ENCODE assay signal across 8 cellular contexts in the genomic region with DNA sequence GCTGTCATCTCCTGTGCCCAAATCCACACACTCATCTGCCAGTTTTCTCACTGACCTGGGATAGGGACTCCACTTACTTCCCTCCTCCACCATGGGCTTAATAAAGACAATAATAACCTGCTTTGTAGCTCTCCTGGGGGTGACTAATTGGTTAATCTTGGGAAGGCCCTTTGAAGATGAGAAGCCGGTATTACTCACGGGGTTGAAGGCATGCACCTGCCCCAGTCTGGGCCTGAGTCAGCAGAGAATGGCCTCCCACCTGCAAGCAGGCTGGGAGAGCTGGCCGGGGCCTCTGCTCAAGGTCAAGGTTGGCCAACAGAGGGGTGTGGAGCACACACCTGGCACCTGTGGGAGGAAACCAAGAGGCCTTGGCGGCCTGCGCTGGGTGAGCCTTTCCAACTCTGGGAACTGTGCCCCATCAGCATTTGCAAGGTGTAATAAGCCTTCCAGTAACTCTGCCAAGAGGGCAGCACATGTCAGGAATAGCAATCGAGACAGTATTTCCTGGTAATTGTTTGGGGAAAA. TPM values are rescaled to one million over a fixed set of nuclear protein-coding genes. Genes with fewer than 3 reads are reported as not detected.
DNase-seq lines count a peak whose midpoint lies in the region; ATAC-seq, FAIRE-seq and TF ChIP-seq lines count a peak whose summit lies in the region.

No MANE protein-coding gene starts in this region.

- CTCF ChIA-PET in HepG2 (lab: Yijun Ruan, JAX; ENCODE audit: low intra/inter-chr PET ratio, low total read pairs) = no interaction called here

- no peaks in the 10 kb centered on the region for H3K27me3 ChIP-seq in RWPE2 (ENCODE audit: insufficient read depth, poor library complexity, severe bottlenecking)
- no peaks in the 10 kb centered on the region; a peak in 1 of 5 replicates for H3K27me3 ChIP-seq in HepG2 (ENCODE audit: control insufficient read depth in 1 of 2, insufficient read depth in 2 of 2, low read length in 2 of 2)
- no peaks in the 10 kb centered on the region for H3K27me3 ChIP-seq in vagina
- H3K27me3 ChIP-seq in brain microvascular endothelial cell (replicated peaks) = no peaks in the 10 kb centered on the region

- intact Hi-C loops in HepG2 (cut with micrococcal nuclease; ENCODE audit: unreplicated experiment) = no loop called here
- intact Hi-C loops in vagina (cut with DNase I) = no loop called here

- no peak for FAIRE-seq in HepG2 (lab: Jason Lieb, UNC)

- POLR2A ChIA-PET in HepG2 (lab: Yijun Ruan, JAX) = interaction anchor here (0.7 to 7.8 kb wide), 15 partner anchors 10 to 480 kb away, joined by 3 to 117 read pairs (median 5); a partner anchor contains a TSS

- no peak for TF ChIP-seq CTCF in RWPE2 (IDR thresholded peaks at IDR 0.05; ENCODE audit: poor library complexity, severe bottlenecking)
- peak; percentile 17; the same call in 1 of the 2 replicates for TF ChIP-seq CTCF in HepG2 (CRISPR knock-in tag; IDR thresholded peaks at IDR 0.05)
- TF ChIP-seq CTCF in vagina (IDR thresholded peaks at IDR 0.05) = no peak
- TF ChIP-seq CTCF in brain microvascular endothelial cell (IDR thresholded peaks at IDR 0.05; ENCODE audit: low read depth, low read length, missing control alignments) = no peak

- peak; percentile 8 for DNase-seq in stimulated activated naive CD4-positive, alpha-beta T cell treated with Interleukin-2 at 50 U/mL for 16 hours (lab: John Stamatoyannopoulos, UW)
- DNase-seq in stimulated activated naive CD4-positive, alpha-beta T cell (lab: John Stamatoyannopoulos, UW) = no peak
- DNase-seq in RWPE2 (ENCODE audit: low spot score) = peak; percentile 93
- DNase-seq in HepG2 (ENCODE audit: low spot score) = peak; percentile 71
- no peak for DNase-seq in vagina (ENCODE audit: extremely low spot score in 2 of 2)
- no peak for DNase-seq in brain microvascular endothelial cell
- no peak for DNase-seq in EL

- H3K9me3 ChIP-seq in RWPE2 (ENCODE audit: severe bottlenecking) (no peaks in the 10 kb centered on the region), HepG2 (ENCODE audit: low read length) (no peaks in the 10 kb centered on the region), vagina (no peaks in the 10 kb centered on the region)

- H3K9ac ChIP-seq in HepG2 (ENCODE audit: insufficient read depth, low read depth, low read length) = peak overlapping the region; percentile 47

- H3K4me3 ChIP-seq in RWPE2 (ENCODE audit: severe bottlenecking) (no peak overlapping the region), HepG2 (replicated peaks in 1 of 3; ENCODE audit: insufficient read depth in 1 of 3, low read depth in 2 of 3, low read length in 3 of 3) (no peak overlapping the region), vagina (no peak overlapping the region), brain microvascular endothelial cell (ENCODE audit: low read depth, low read length) (no peak overlapping the region)

- H3K4me2 ChIP-seq in HepG2 (ENCODE audit: low read depth, low read length) = peak overlapping the region; percentile 16

- WGBS in HepG2 (ENCODE audit: low lambda C conversion rate) = 33% methylated on average over 5 of the region's 6 CpGs

- no peak for TF ChIP-seq RAD21 in HepG2 (CRISPR knock-in tag; IDR thresholded peaks at IDR 0.05)

- H2AFZ ChIP-seq in HepG2 (ENCODE audit: low read length) = no peak overlapping the region

- H3K79me2 ChIP-seq in HepG2 (ENCODE audit: insufficient read depth, low read length) = peaks cover 7% of the 10 kb centered on the region

- TF ChIP-seq EP300 in HepG2 (IDR thresholded peaks at IDR 0.05; ENCODE audit: low read depth in 2 of 2, low read length in 2 of 2) = peak in 1 of 2 experiments; percentile 82; a peak in 2 of 4 replicates
- peak; percentile 74; the same call in 1 of the 2 replicates for TF ChIP-seq EP300 in HepG2 (CRISPR knock-in tag; IDR thresholded peaks at IDR 0.05; ENCODE audit: borderline replicate concordance)

- no TSS peak for BruUV-seq in HepG2 (replicated peaks; lab: Mats Ljungman, UMichigan)

- TF ChIP-seq POLR2A in HepG2 (IDR thresholded peaks at IDR 0.05; ENCODE audit: insufficient read depth in 1 of 2, low read depth in 2 of 2, low read length in 2 of 2) (no peak), vagina (IDR thresholded peaks at IDR 0.05) (no peak)

- peak; percentile 78 for ATAC-seq in RWPE2 (ENCODE audit: low read depth)
- ATAC-seq in HepG2 = no peak
- no peak for ATAC-seq in GM19455 (IDR thresholded peaks at IDR 0.05; ENCODE audit: unreplicated experiment)

- H3K27ac ChIP-seq in RWPE2 (ENCODE audit: poor library complexity, severe bottlenecking) = peak overlapping the region; percentile 65
- peak overlapping the region; percentile 55 for H3K27ac ChIP-seq in HepG2 (ENCODE audit: extremely low read length, insufficient read depth, low read length)
- H3K27ac ChIP-seq in vagina = peak overlapping the region; percentile 78
- no peak overlapping the region for H3K27ac ChIP-seq in brain microvascular endothelial cell

- in situ Hi-C loops in HepG2 (cut with HindIII; ENCODE audit: extremely low pct_ligation_motif_present, low pct_unique_long_range_greater_than_20kb) = no loop called here
- in situ Hi-C loops in brain microvascular endothelial cell (cut with HindIII; ENCODE audit: low pct_ligation_motif_present, low sequenced_read_pairs) = loop anchor here (10.0 to 25.0 kb wide), 4 partner anchors 105 to 592 kb away; a partner anchor contains a TSS

- H3K36me3 ChIP-seq in RWPE2 (ENCODE audit: low read depth) (no peaks in the 10 kb centered on the region), HepG2 (replicated peaks in 1 of 2; ENCODE audit: control insufficient read depth in 1 of 2, insufficient read depth in 2 of 2, low read length in 2 of 2) (no peaks in the 10 kb centered on the region), vagina (no peaks in the 10 kb centered on the region), brain microvascular endothelial cell (replicated peaks) (no peaks in the 10 kb centered on the region)

- H4K20me1 ChIP-seq in HepG2 (ENCODE audit: insufficient read depth, low read length) = no peaks in the 10 kb centered on the region

- H3K4me1 ChIP-seq in RWPE2 (ENCODE audit: insufficient read depth, poor library complexity, severe bottlenecking) (peaks cover 47% of the 10 kb centered on the region), HepG2 (ENCODE audit: insufficient read depth, low read length) (peaks cover 86% of the 10 kb centered on the region), vagina (peaks cover 89% of the 10 kb centered on the region)

TF ChIP-seq in HepG2, 621 proteins besides CTCF, POLR2A, EP300 and RAD21 (continues in another document):
- no peak for TF ChIP-seq ZNF724P (CRISPR knock-in tag; IDR thresholded peaks at IDR 0.05; ENCODE audit: borderline replicate concordance)
- TF ChIP-seq MXD4 (CRISPR knock-in tag; IDR thresholded peaks at IDR 0.05) = no peak
- TF ChIP-seq NFKBIZ (CRISPR knock-in tag; IDR thresholded peaks at IDR 0.05) = no peak
- no peak for TF ChIP-seq IRX3 (CRISPR knock-in tag; IDR thresholded peaks at IDR 0.05; ENCODE audit: borderline replicate concordance, low read depth)
- TF ChIP-seq ZNF883 (CRISPR knock-in tag; IDR thresholded peaks at IDR 0.05; ENCODE audit: not compliant biosample characterization) = no peak
- TF ChIP-seq, protein P1, sequence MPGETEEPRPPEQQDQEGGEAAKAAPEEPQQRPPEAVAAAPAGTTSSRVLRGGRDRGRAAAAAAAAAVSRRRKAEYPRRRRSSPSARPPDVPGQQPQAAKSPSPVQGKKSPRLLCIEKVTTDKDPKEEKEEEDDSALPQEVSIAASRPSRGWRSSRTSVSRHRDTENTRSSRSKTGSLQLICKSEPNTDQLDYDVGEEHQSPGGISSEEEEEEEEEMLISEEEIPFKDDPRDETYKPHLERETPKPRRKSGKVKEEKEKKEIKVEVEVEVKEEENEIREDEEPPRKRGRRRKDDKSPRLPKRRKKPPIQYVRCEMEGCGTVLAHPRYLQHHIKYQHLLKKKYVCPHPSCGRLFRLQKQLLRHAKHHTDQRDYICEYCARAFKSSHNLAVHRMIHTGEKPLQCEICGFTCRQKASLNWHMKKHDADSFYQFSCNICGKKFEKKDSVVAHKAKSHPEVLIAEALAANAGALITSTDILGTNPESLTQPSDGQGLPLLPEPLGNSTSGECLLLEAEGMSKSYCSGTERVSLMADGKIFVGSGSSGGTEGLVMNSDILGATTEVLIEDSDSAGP (CRISPR knock-in tag; IDR thresholded peaks at IDR 0.05; ENCODE audit: borderline replicate concordance) = no peak
- TF ChIP-seq CBFB (CRISPR knock-in tag; IDR thresholded peaks at IDR 0.05) = no peak
- TF ChIP-seq THAP11 (CRISPR knock-in tag; IDR thresholded peaks at IDR 0.05) = no peak
- TF ChIP-seq, protein P2, sequence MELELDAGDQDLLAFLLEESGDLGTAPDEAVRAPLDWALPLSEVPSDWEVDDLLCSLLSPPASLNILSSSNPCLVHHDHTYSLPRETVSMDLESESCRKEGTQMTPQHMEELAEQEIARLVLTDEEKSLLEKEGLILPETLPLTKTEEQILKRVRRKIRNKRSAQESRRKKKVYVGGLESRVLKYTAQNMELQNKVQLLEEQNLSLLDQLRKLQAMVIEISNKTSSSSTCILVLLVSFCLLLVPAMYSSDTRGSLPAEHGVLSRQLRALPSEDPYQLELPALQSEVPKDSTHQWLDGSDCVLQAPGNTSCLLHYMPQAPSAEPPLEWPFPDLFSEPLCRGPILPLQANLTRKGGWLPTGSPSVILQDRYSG (CRISPR knock-in tag; IDR thresholded peaks at IDR 0.05) = no peak

RNA-seq across cellular contexts. Expression of a gene that starts 49.1 kb away (rescaled TPM):
- total RNA-seq in HepG2 (2016; rRNA removed; fragmentation: Illumina TruSeq; extraction: Trizol) = 138 and 153 TPM in 2 replicates
- total RNA-seq in HepG2 (2016; cell fraction: cytosol; rRNA removed; fragmentation: Illumina TruSeq; extraction: Trizol; ENCODE audit: low read depth) = 69.4 and 87.9 TPM in 2 replicates
- total RNA-seq in HepG2 (2016; cell fraction: insoluble cytoplasmic fraction; rRNA removed; fragmentation: Illumina TruSeq; extraction: Trizol) = 150 and 155 TPM in 2 replicates
- total RNA-seq in HepG2 (2016; cell fraction: membrane; rRNA removed; fragmentation: Illumina TruSeq; extraction: Trizol) = 161 and 181 TPM in 2 replicates
- total RNA-seq in HepG2 (2016; cell fraction: nucleus; rRNA removed; fragmentation: Illumina TruSeq; extraction: Trizol) = 122 and 141 TPM in 2 replicates
- polyA plus RNA-seq in HepG2 (2011; rRNA removed) = 298 and 376 TPM in 2 replicates
- 138 and 172 TPM in 2 replicates for polyA plus RNA-seq in HepG2 (2011; cell fraction: cytosol; rRNA removed)
- 48.3 and 58.7 TPM in 2 replicates for polyA plus RNA-seq in HepG2 (2011; cell fraction: nucleus; rRNA removed)
- 275 and 344 TPM in 2 replicates for polyA plus RNA-seq in HepG2 (2012)
- polyA plus RNA-seq in HepG2 (2016; cell fraction: cytosol; fragmentation: Illumina TruSeq; extraction: Trizol; ENCODE audit: low read depth) = 107 and 127 TPM in 2 replicates
- 138 and 146 TPM in 2 replicates for polyA plus RNA-seq in HepG2 (2016; cell fraction: insoluble cytoplasmic fraction; fragmentation: Illumina TruSeq; extraction: Trizol; ENCODE audit: low read depth)
- polyA plus RNA-seq in HepG2 (2016; cell fraction: membrane; fragmentation: Illumina TruSeq; extraction: Trizol; ENCODE audit: low read depth) = 182 and 204 TPM in 2 replicates
- polyA plus RNA-seq in HepG2 (2016; cell fraction: nucleus; fragmentation: Illumina TruSeq; extraction: Trizol; ENCODE audit: insufficient read depth, low read depth) = 192 and 196 TPM in 2 replicates
- 29.6 and 82.1 TPM in 2 replicates for polyA minus RNA-seq in HepG2 (2011; rRNA and poly(A)+ RNA removed; ENCODE audit: low replicate concordance)
- polyA minus RNA-seq in HepG2 (2011; cell fraction: cytosol; rRNA and poly(A)+ RNA removed) = 136 and 144 TPM in 2 replicates
- polyA minus RNA-seq in HepG2 (2011; cell fraction: nucleus; rRNA and poly(A)+ RNA removed) = 77.8 and 97.8 TPM in 2 replicates
- total RNA-seq in vagina = 71.9 TPM

Comparison
In these comparisons a context has a peak if more than half of its experiments do, and no peak if none do; other contexts are left out.
1. DNase-seq: peak in stimulated activated naive CD4-positive, alpha-beta T cell treated with Interleukin-2 at 50 U/mL for 16 hours (single experiment), RWPE2 (single experiment) and HepG2 (single experiment); none in stimulated activated naive CD4-positive, alpha-beta T cell (0 of 6), vagina (0 of 2), brain microvascular endothelial cell (single experiment) and EL (single experiment).